ENCODE assay signal across 22 cellular contexts in genomic region chr2:54396107-54396506, GRCh38.
A peak's percentile ranks its signal among the peaks of the same experiment; 100 is the strongest.
DNase-seq lines count a peak whose midpoint lies in the region; ATAC-seq and TF ChIP-seq lines count a peak whose summit lies in the region.
"Had no signal": no experiment of that assay in that cellular context is flagged by ENCODE, and none has a peak within 500 bp of the region (broad histone marks: within the 10 kb centered on the region; RNA-seq: fewer than 3 reads in every experiment).

No MANE protein-coding gene starts in this region.

- peak; percentile 45 for DNase-seq in GM03348 (ENCODE audit: low spot score)
- DNase-seq in M059J (ENCODE audit: low read depth), result peak; percentile 21
- DNase-seq in choroid plexus epithelial cell (ENCODE audit: low read depth), result peak; percentile 65
- DNase-seq in lung microvascular endothelial cell (ENCODE audit: low read depth in 2 of 2), result peak; percentile 92 to 97
- DNase-seq in omental fat pad (ENCODE audit: low spot score), result no peak
- no peak for DNase-seq in GM20000 (ENCODE audit: low spot score)
- DNase-seq in AML-193 (lab: John Stamatoyannopoulos, UW), result no peak
- DNase-seq in COLO668 (lab: John Stamatoyannopoulos, UW; ENCODE audit: unreplicated experiment), result no peak
- DNase-seq: activated effector memory CD4-positive, alpha-beta T cell treated with anti-CD3 and anti-CD28 coated beads, Interleukin-2, amount 50 U/mL, for 16 hours; central memory CD4-positive, alpha-beta T cell; DMS 273 treated with DMSO at 0.1 percent for 48 hours; effector CD8-positive, alpha-beta T cell; foreskin keratinocyte; Karpas-422; kidney glomerular epithelial cell; NCI-H1105 treated with DMSO at 0.1 percent for 48 hours; NCI-H524; stimulated activated CD4-positive, alpha-beta T cell treated with anti-CD3 and anti-CD28 coated beads, Interleukin-2, amount 100 ng/mL, for 24 hours; stimulated activated naive CD8-positive, alpha-beta T cell treated with anti-CD3 and anti-CD28 coated beads, Interleukin-15, Interleukin-2, amounts not matched to agents 100 U/mL and 50 U/mL, for 24 hours; T-cell had no signal

- TF ChIP-seq CTCF in choroid plexus epithelial cell (conservative IDR thresholded peaks at IDR 0.05; ENCODE audit: low read depth, low read length) (no peak), omental fat pad (IDR thresholded peaks at IDR 0.05) (no peak), GM20000 (IDR thresholded peaks at IDR 0.05; ENCODE audit: extremely low read depth, missing control alignments) (no peak)

- H3K4me3 ChIP-seq in choroid plexus epithelial cell (ENCODE audit: low read depth, low read length), result no peak overlapping the region
- H3K4me3 ChIP-seq: tibial nerve had no signal

- no peak for ATAC-seq in omental fat pad (ENCODE audit: low FRiP score)
- ATAC-seq: foreskin keratinocyte; natural killer cell treated with Interleukin-12 subunit alpha and Interleukin-12 subunit beta and Interleukin-15 and Interleukin-18, amount 100 ng/mL, for 72 hours; stimulated activated naive CD8-positive, alpha-beta T cell treated with anti-CD3 and anti-CD28 coated beads, Interleukin-15, Interleukin-2, amounts not matched to agents 100 U/mL and 50 U/mL, for 24 hours; T-cell had no signal

Comparison
In these comparisons a context has a peak if more than half of its experiments do, and no peak if none do; other contexts are left out.
1. DNase-seq: peak in GM03348 (single experiment), M059J (single experiment), choroid plexus epithelial cell (single experiment) and lung microvascular endothelial cell (2 of 2); none in omental fat pad (single experiment), GM20000 (single experiment), AML-193 (0 of 2) and COLO668 (single experiment).